35 cellular contexts compared by ENCODE assay signal in genomic region chr16:84684592-84684965, GRCh38.
"Had no signal": no experiment of that assay in that cellular context is flagged by ENCODE, and none has a peak within 500 bp of the region (broad histone marks: within the 10 kb centered on the region; RNA-seq: fewer than 3 reads in every experiment).

No MANE protein-coding gene starts in this region.

- H3K4me3 Mint-ChIP-seq: activated CD4-positive, alpha-beta memory T cell treated with anti-CD3 and anti-CD28 coated beads for 36 hours; activated CD4-positive, alpha-beta T cell treated with anti-CD3 and anti-CD28 coated beads for 36 hours; activated CD4-positive, alpha-beta T cell treated with anti-CD3 and anti-CD28 coated beads, Interleukin-2, amount 10 ng/mL, durations not matched to agents 24 days and 14 days; activated CD8-positive, alpha-beta memory T cell treated with anti-CD3 and anti-CD28 coated beads, Interleukin-2, amount 10 ng/mL, durations not matched to agents 7 days and 5 days; activated CD8-positive, alpha-beta T cell treated with anti-CD3 and anti-CD28 coated beads, Interleukin-2, amount 10 ng/mL, durations not matched to agents 7 days and 5 days; activated naive CD8-positive, alpha-beta T cell; central memory CD8-positive, alpha-beta T cell; dendritic cell treated with granulocyte-macrophage colony-stimulating factor and Interleukin-4, amounts not matched to agents 40 ng/mL and 50 ng/mL, for 4 days; T-helper 17 cell; T-helper 2 cell treated with Interferon-gamma antibody and Interleukin-4, amounts not matched to agents 5 μg/mL and 100 μg/mL, for 36 hours had no signal

- H3K9me3 ChIP-seq: esophagus muscularis mucosa, gastrocnemius medialis, heart left ventricle had no signal

- H3K36me3 Mint-ChIP-seq: activated CD4-positive, alpha-beta memory T cell treated with anti-CD3 and anti-CD28 coated beads for 36 hours; activated CD8-positive, alpha-beta memory T cell treated with anti-CD3 and anti-CD28 coated beads, Interleukin-2, amount 10 ng/mL, durations not matched to agents 7 days and 5 days; activated naive CD8-positive, alpha-beta T cell had no signal

- H3K27ac Mint-ChIP-seq: activated CD4-positive, alpha-beta memory T cell treated with anti-CD3 and anti-CD28 coated beads for 36 hours; activated CD4-positive, alpha-beta T cell treated with anti-CD3 and anti-CD28 coated beads for 36 hours; activated CD4-positive, alpha-beta T cell treated with anti-CD3 and anti-CD28 coated beads, Interleukin-2, amount 10 ng/mL, durations not matched to agents 24 days and 14 days; activated CD8-positive, alpha-beta memory T cell treated with anti-CD3 and anti-CD28 coated beads, Interleukin-2, amount 10 ng/mL, durations not matched to agents 7 days and 5 days; activated CD8-positive, alpha-beta T cell treated with anti-CD3 and anti-CD28 coated beads, Interleukin-2, amount 10 ng/mL, durations not matched to agents 7 days and 5 days; activated naive CD8-positive, alpha-beta T cell; dendritic cell treated with granulocyte-macrophage colony-stimulating factor and Interleukin-4, amounts not matched to agents 40 ng/mL and 50 ng/mL, for 4 days; T-helper 17 cell; T-helper 2 cell treated with Interferon-gamma antibody and Interleukin-4, amounts not matched to agents 5 μg/mL and 100 μg/mL, for 36 hours had no signal

- H3K4me1 Mint-ChIP-seq: central memory CD8-positive, alpha-beta T cell had no signal

- H3K9me3 Mint-ChIP-seq: activated CD4-positive, alpha-beta memory T cell treated with anti-CD3 and anti-CD28 coated beads for 36 hours; activated CD4-positive, alpha-beta T cell treated with anti-CD3 and anti-CD28 coated beads, Interleukin-2, amount 10 ng/mL, durations not matched to agents 24 days and 14 days; central memory CD8-positive, alpha-beta T cell had no signal

- H3K4me1 ChIP-seq: esophagus muscularis mucosa, gastrocnemius medialis, heart left ventricle had no signal

- FAIRE-seq: astrocyte, bronchial epithelial cell had no signal

- H3K4me3 ChIP-seq: coronary artery, dorsolateral prefrontal cortex, esophagus muscularis mucosa, gastrocnemius medialis, heart left ventricle had no signal

- H3K27me3 ChIP-seq: brain microvascular endothelial cell, esophagus muscularis mucosa, gastrocnemius medialis had no signal

- ATAC-seq: activated CD4-positive, alpha-beta T cell treated with anti-CD3 and anti-CD28 coated beads for 36 hours; activated CD8-positive, alpha-beta memory T cell treated with anti-CD3 and anti-CD28 coated beads, Interleukin-2, amount 10 ng/mL, durations not matched to agents 7 days and 5 days; activated CD8-positive, alpha-beta T cell treated with anti-CD3 and anti-CD28 coated beads, Interleukin-2, amount 10 ng/mL, durations not matched to agents 7 days and 5 days; foreskin keratinocyte; gastrocnemius medialis; heart left ventricle; T-helper 17 cell had no signal

- H3K36me3 ChIP-seq: brain microvascular endothelial cell, esophagus muscularis mucosa, gastrocnemius medialis, heart left ventricle, WERI-Rb-1 had no signal

- H3K27ac ChIP-seq: brain microvascular endothelial cell, coronary artery, dorsolateral prefrontal cortex, esophagus muscularis mucosa, foreskin keratinocyte, gastrocnemius medialis, heart left ventricle, WERI-Rb-1 had no signal

- DNase-seq: activated CD4-positive, alpha-beta memory T cell treated with anti-CD3 and anti-CD28 coated beads for 36 hours; activated CD4-positive, alpha-beta T cell treated with anti-CD3 and anti-CD28 coated beads for 36 hours; activated CD4-positive, alpha-beta T cell treated with anti-CD3 and anti-CD28 coated beads, Interleukin-2, amount 10 ng/mL, durations not matched to agents 24 days and 14 days; activated CD4-positive, CD25-positive, alpha-beta regulatory T cell; activated CD4-positive, CD25-positive, alpha-beta regulatory T cell treated with anti-CD3 and anti-CD28 coated beads, Interleukin-2, amount 50 U/mL, for 72 hours; activated CD8-positive, alpha-beta memory T cell treated with anti-CD3 and anti-CD28 coated beads, Interleukin-2, amount 10 ng/mL, durations not matched to agents 7 days and 5 days; activated CD8-positive, alpha-beta memory T cell treated with anti-CD3 and anti-CD28 coated beads, Interleukin-2, amount 50 U/mL, for 4 hours; activated CD8-positive, alpha-beta T cell treated with anti-CD3 and anti-CD28 coated beads, Interleukin-2, amount 10 ng/mL, durations not matched to agents 7 days and 5 days; activated gamma-delta T cell; activated naive CD4-positive, alpha-beta T cell; activated naive CD4-positive, alpha-beta T cell treated with anti-CD3 and anti-CD28 coated beads, Interleukin-2, amount 50 U/mL, for 16 hours; activated T-cell treated with anti-CD3 and anti-CD28 coated beads, Interleukin-2, amount 50 U/mL, for 1 hour; activated T-cell treated with anti-CD3 and anti-CD28 coated beads, Interleukin-2, amount 50 U/mL, for 48 hours; amniotic stem cell; anterior cingulate cortex; brain microvascular endothelial cell; dorsolateral prefrontal cortex; effector memory CD4-positive, alpha-beta T cell; erythroblast; foreskin keratinocyte; gastrocnemius medialis; glutamatergic neuron; heart left ventricle; T-helper 1 cell; T-helper 17 cell; T1000; WERI-Rb-1 had no signal
